Comparison of ENCODE assay signal across 6 cellular contexts in genomic region chr20:47178277-47178676, GRCh38.
"Had no signal": no experiment of that assay in that cellular context is flagged by ENCODE, and none has a peak within 500 bp of the region (broad histone marks: within the 10 kb centered on the region; RNA-seq: fewer than 3 reads in every experiment).

No MANE protein-coding gene starts in this region.

- ATAC-seq: HepG2 had no signal

- H3K27ac ChIP-seq: HL-60 had no signal

- H3K27me3 Mint-ChIP-seq: IgD-negative memory B cell had no signal

- H3K4me3 Mint-ChIP-seq: IgD-negative memory B cell had no signal

- DNase-seq: IMR-90, KBM-7, KG1 had no signal

- H3K9me3 Mint-ChIP-seq: IgD-negative memory B cell had no signal

- H3K27ac Mint-ChIP-seq: IgD-negative memory B cell had no signal
